In genomic region chr6:44247338-44248302, GRCh38 we compare ENCODE assay signal across 8 cellular contexts. TPM values are rescaled to one million over a fixed set of nuclear protein-coding genes. Genes with fewer than 3 reads are reported as not detected.
DNase-seq lines count a peak whose midpoint lies in the region; ATAC-seq and TF ChIP-seq lines count a peak whose summit lies in the region.

No MANE protein-coding gene starts in this region.

- no peaks in the 10 kb centered on the region for H3K27me3 ChIP-seq in kidney epithelial cell (ENCODE audit: control insufficient read depth, insufficient read depth, low read length)

- H3K4me3 ChIP-seq in cardiac fibroblast (replicated peaks in 1 of 2; ENCODE audit: low read depth in 2 of 2, low read length in 2 of 2) (peak overlapping the region; percentile 82 to 90), kidney epithelial cell (ENCODE audit: low read depth, low read length) (peak overlapping the region; percentile 80)

- peaks cover 12% of the 10 kb centered on the region for H3K36me3 ChIP-seq in kidney epithelial cell (ENCODE audit: control insufficient read depth, insufficient read depth, low read length)

- ATAC-seq in GM21529 (IDR thresholded peaks at IDR 0.05; ENCODE audit: unreplicated experiment) (peak; percentile 22), HG03378 (IDR thresholded peaks at IDR 0.05; ENCODE audit: unreplicated experiment) (no peak)

- no peak for TF ChIP-seq CTCF in cardiac fibroblast (IDR thresholded peaks at IDR 0.05; ENCODE audit: low read depth, low read length)
- TF ChIP-seq CTCF in kidney epithelial cell (IDR thresholded peaks at IDR 0.05; ENCODE audit: insufficient read depth, low read length, poor library complexity, severe bottlenecking), result no peak

- DNase-seq in COLO668 (lab: John Stamatoyannopoulos, UW; ENCODE audit: unreplicated experiment) (peak; percentile 56), LoVo (ENCODE audit: low spot score) (peak; percentile 41), cardiac fibroblast (ENCODE audit: low read depth in 2 of 2) (peak; percentile 53 to 63), kidney epithelial cell (ENCODE audit: low read depth) (no peak)
- DNase-seq in activated CD4-positive, CD25-positive, alpha-beta regulatory T cell (lab: John Stamatoyannopoulos, UW), result peak; percentile 71 to 83 (median 78)
- DNase-seq in stimulated activated CD4-positive, alpha-beta T cell treated with anti-CD3 and anti-CD28 coated beads, Interleukin-15, amount 100 ng/mL, for 1 hour (ENCODE audit: low read depth in 1 of 2, low spot score in 1 of 2), result peak; percentile 82 to 86

RNA-seq across cellular contexts. Expression of gene HSP90AB1, which starts 0.7 kb away (rescaled TPM):
- total RNA-seq in kidney epithelial cell, result 1,065 and 1,294 TPM in 2 replicates

RNA-seq across cellular contexts. Expression of gene SLC35B2, which starts 9.7 kb away (rescaled TPM):
- 67.3 and 78.2 TPM in 2 replicates for total RNA-seq in kidney epithelial cell

RNA-seq across cellular contexts. Expression of gene NFKBIE, which starts 17.7 kb away (rescaled TPM):
- total RNA-seq in kidney epithelial cell, result 46.3 and 61.5 TPM in 2 replicates

RNA-seq across cellular contexts. Expression of gene TMEM151B, which starts 22.6 kb away (rescaled TPM):
- total RNA-seq in kidney epithelial cell, result 0.13 and 0.21 TPM in 2 replicates

RNA-seq across cellular contexts. Expression of gene SLC29A1, which starts 24.2 kb away (rescaled TPM):
- total RNA-seq in kidney epithelial cell, result 36.1 and 43.9 TPM in 2 replicates
